8 cellular contexts compared by ENCODE assay signal in the genomic region with DNA sequence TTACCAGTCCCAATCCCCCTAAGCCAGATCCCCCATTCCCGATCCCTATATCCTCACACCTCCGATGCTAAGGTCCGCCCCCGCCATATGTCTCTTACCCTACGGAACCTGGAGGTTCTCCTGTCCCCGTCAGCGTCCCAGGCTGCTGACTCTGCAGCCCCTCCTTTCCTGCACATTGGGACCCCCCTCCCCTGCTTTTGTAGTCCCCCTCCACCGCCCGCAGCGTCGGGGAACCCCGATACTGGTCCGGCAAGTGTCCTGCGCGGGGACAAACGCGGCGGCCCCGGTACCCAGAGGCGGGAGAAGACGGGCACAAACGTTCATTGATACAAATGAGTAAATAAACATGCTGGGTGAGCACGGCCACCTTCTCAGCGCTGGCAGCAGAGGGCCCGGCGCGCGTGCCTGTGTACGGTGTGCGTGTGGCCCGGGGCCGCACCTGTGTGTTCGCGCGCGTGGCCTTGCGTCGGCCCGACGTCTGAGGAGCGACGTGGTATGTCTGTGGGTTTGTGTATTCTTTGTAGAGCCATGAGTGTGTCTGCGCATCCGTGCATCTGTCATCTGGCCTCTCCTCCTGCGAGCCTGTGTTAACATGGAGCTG. TPM values are rescaled to one million over a fixed set of nuclear protein-coding genes. Genes with fewer than 3 reads are reported as not detected.
DNase-seq lines count a peak whose midpoint lies in the region; ATAC-seq and TF ChIP-seq lines count a peak whose summit lies in the region.

No MANE protein-coding gene starts in this region.

- H3K36me3 ChIP-seq in BLaER1 (no peaks in the 10 kb centered on the region), brain microvascular endothelial cell (replicated peaks) (no peaks in the 10 kb centered on the region), left lung (no peaks in the 10 kb centered on the region), thoracic aorta (no peaks in the 10 kb centered on the region)

- TF ChIP-seq CTCF in brain microvascular endothelial cell (IDR thresholded peaks at IDR 0.05; ENCODE audit: low read depth, low read length, missing control alignments) (no peak), left lung (IDR thresholded peaks at IDR 0.05) (no peak), thoracic aorta (IDR thresholded peaks at IDR 0.05) (no peak)

- H3K9ac ChIP-seq in BLaER1 = no peak overlapping the region

- peak overlapping the region; percentile 98 for H3K4me2 ChIP-seq in BLaER1

- peak; percentile 24 for ATAC-seq in left lung
- ATAC-seq in thoracic aorta (ENCODE audit: insufficient number of reproducible peaks, low FRiP score, low read depth) = no peak
- no peak for ATAC-seq in GM21390 (IDR thresholded peaks at IDR 0.05; ENCODE audit: unreplicated experiment)
- no peak for ATAC-seq in GM21717 (IDR thresholded peaks at IDR 0.05; ENCODE audit: unreplicated experiment)

- no peak for TF ChIP-seq EP300 in Ishikawa (IDR thresholded peaks at IDR 0.05; ENCODE audit: borderline replicate concordance)

- H3K4me3 ChIP-seq in BLaER1 (peak overlapping the region; percentile 65), brain microvascular endothelial cell (ENCODE audit: low read depth, low read length) (peak overlapping the region; percentile 15), left lung (peak overlapping the region; percentile 5 to 39), thoracic aorta (peak overlapping the region; percentile 72)

- DNase-seq in brain microvascular endothelial cell (no peak), left lung (peak in 1 of 2 donors; percentile 67), thoracic aorta (ENCODE audit: low spot score) (no peak), NCI-H1092 (lab: John Stamatoyannopoulos, UW) (no peak)

- intact Hi-C loops in left lung (cut with DNase I) = loop anchor here in 1 of 2 donors (5.0 kb wide), 2 partner anchors 227 to 602 kb away; no protein-coding TSS in a partner anchor

- H3K27me3 ChIP-seq in BLaER1 (peaks cover 67% of the 10 kb centered on the region), brain microvascular endothelial cell (replicated peaks) (peaks cover 40% of the 10 kb centered on the region), left lung (peaks cover 47 to 92% of the 10 kb centered on the region in 2 donors), thoracic aorta (replicated peaks; ENCODE audit: insufficient read depth) (no peaks in the 10 kb centered on the region)

- H3K27ac ChIP-seq in BLaER1 (no peak overlapping the region), brain microvascular endothelial cell (no peak overlapping the region), left lung (no peak overlapping the region), thoracic aorta (no peak overlapping the region)

- in situ Hi-C loops in brain microvascular endothelial cell (cut with HindIII; ENCODE audit: low pct_ligation_motif_present, low sequenced_read_pairs) = no loop called here

- H3K4me1 ChIP-seq in BLaER1 = peaks cover 42% of the 10 kb centered on the region
- peaks cover 26 to 52% of the 10 kb centered on the region in 2 donors for H3K4me1 ChIP-seq in left lung
- H3K4me1 ChIP-seq in thoracic aorta (ENCODE audit: control insufficient read depth in 1 of 2, low read depth in 2 of 2) = peaks cover 25 to 40% of the 10 kb centered on the region in 2 donors

- H4K20me1 ChIP-seq in BLaER1 = peaks cover 48% of the 10 kb centered on the region

- H3K9me3 ChIP-seq in BLaER1 (peaks cover 5% of the 10 kb centered on the region; the same call in 1 of the 2 replicates), left lung (no peaks in the 10 kb centered on the region), thoracic aorta (no peaks in the 10 kb centered on the region)

- TF ChIP-seq RAD21 in Ishikawa (IDR thresholded peaks at IDR 0.05; ENCODE audit: low read depth) = no peak

TF ChIP-seq in Ishikawa, 13 proteins besides CTCF, POLR2A, EP300 and RAD21:
- TF ChIP-seq TEAD4 (IDR thresholded peaks at IDR 0.05) (no peak), ZBTB7A (IDR thresholded peaks at IDR 0.05; ENCODE audit: low read depth) (0 out of 2 replicates have a peak, but pooled peaks have one; percentile 57), EGR1 (IDR thresholded peaks at IDR 0.05) (no peak), TCF12 (IDR thresholded peaks at IDR 0.05; ENCODE audit: low read depth) (no peak), CREB1 (IDR thresholded peaks at IDR 0.05; ENCODE audit: low read depth) (no peak), YY1 (IDR thresholded peaks at IDR 0.05; ENCODE audit: low read depth) (no peak), TAF1 (IDR thresholded peaks at IDR 0.05; ENCODE audit: low read depth) (no peak), NFIC (IDR thresholded peaks at IDR 0.05) (no peak), CEBPB (IDR thresholded peaks at IDR 0.05) (no peak)
- TF ChIP-seq, protein P1, sequence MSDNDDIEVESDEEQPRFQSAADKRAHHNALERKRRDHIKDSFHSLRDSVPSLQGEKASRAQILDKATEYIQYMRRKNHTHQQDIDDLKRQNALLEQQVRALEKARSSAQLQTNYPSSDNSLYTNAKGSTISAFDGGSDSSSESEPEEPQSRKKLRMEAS (IDR thresholded peaks at IDR 0.05) = peak; percentile 56
- TF ChIP-seq, protein P2, sequence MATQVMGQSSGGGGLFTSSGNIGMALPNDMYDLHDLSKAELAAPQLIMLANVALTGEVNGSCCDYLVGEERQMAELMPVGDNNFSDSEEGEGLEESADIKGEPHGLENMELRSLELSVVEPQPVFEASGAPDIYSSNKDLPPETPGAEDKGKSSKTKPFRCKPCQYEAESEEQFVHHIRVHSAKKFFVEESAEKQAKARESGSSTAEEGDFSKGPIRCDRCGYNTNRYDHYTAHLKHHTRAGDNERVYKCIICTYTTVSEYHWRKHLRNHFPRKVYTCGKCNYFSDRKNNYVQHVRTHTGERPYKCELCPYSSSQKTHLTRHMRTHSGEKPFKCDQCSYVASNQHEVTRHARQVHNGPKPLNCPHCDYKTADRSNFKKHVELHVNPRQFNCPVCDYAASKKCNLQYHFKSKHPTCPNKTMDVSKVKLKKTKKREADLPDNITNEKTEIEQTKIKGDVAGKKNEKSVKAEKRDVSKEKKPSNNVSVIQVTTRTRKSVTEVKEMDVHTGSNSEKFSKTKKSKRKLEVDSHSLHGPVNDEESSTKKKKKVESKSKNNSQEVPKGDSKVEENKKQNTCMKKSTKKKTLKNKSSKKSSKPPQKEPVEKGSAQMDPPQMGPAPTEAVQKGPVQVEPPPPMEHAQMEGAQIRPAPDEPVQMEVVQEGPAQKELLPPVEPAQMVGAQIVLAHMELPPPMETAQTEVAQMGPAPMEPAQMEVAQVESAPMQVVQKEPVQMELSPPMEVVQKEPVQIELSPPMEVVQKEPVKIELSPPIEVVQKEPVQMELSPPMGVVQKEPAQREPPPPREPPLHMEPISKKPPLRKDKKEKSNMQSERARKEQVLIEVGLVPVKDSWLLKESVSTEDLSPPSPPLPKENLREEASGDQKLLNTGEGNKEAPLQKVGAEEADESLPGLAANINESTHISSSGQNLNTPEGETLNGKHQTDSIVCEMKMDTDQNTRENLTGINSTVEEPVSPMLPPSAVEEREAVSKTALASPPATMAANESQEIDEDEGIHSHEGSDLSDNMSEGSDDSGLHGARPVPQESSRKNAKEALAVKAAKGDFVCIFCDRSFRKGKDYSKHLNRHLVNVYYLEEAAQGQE (IDR thresholded peaks at IDR 0.05; ENCODE audit: low read depth) = no peak
- TF ChIP-seq, protein P3, sequence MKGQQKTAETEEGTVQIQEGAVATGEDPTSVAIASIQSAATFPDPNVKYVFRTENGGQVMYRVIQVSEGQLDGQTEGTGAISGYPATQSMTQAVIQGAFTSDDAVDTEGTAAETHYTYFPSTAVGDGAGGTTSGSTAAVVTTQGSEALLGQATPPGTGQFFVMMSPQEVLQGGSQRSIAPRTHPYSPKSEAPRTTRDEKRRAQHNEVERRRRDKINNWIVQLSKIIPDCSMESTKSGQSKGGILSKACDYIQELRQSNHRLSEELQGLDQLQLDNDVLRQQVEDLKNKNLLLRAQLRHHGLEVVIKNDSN (IDR thresholded peaks at IDR 0.05) = no peak

RNA-seq across cellular contexts. Expression of a gene that starts 2.0 kb away (rescaled TPM):
- total RNA-seq in left lung (1 to 10 TPM; 3.1 to 4.7 TPM), thoracic aorta (10 to 100 TPM in 1 of 2 donors, 1 to 10 TPM in 1; 6.0 to 20.8 TPM)

Comparison
In these comparisons a context has a peak if more than half of its experiments do, and no peak if none do; other contexts are left out.
1. H3K4me3 ChIP-seq: peak in every context shown above with its lines; median percentile 72 in thoracic aorta; 65 in BLaER1; 22 in left lung; 15 in brain microvascular endothelial cell.